ENCODE assay signal across 34 cellular contexts in genomic region chr3:79685108-79685507, GRCh38.
"Had no signal": no experiment of that assay in that cellular context is flagged by ENCODE, and none has a peak within 500 bp of the region (broad histone marks: within the 10 kb centered on the region; RNA-seq: fewer than 3 reads in every experiment).

No MANE protein-coding gene starts in this region.

- DNase-seq: Karpas-422, Kasumi-1, MG63, MM.1S, MV-4-11, NCI-H1048, NCI-H1092, NCI-H1092 treated with DMSO at 0.1 percent for 48 hours, NCI-H1105, NCI-H1105 treated with DMSO at 0.1 percent for 48 hours, NCI-H1417, NCI-H1417 treated with DMSO at 0.1 percent for 48 hours, NCI-H1436, NCI-H1436 treated with DMSO at 0.1 percent for 48 hours, NCI-H146, NCI-H1694, NCI-H1694 treated with DMSO at 0.1 percent for 48 hours, NCI-H187, NCI-H187 treated with DMSO at 0.1 percent for 48 hours, NCI-H1930, NCI-H2029, NCI-H2029 treated with DMSO at 0.1 percent for 48 hours, NCI-H2081, NCI-H2081 treated with DMSO at 0.1 percent for 48 hours, NCI-H2107, NCI-H2171, NCI-H2171 treated with DMSO at 0.1 percent for 48 hours, NCI-H2227 treated with DMSO at 0.1 percent for 48 hours, NCI-H226, NCI-H345, NCI-H446, NCI-H446 treated with DMSO at 0.1 percent for 48 hours, NCI-H510A, NCI-H510A treated with DMSO at 0.1 percent for 48 hours had no signal

- H3K9me3 ChIP-seq: MG63 had no signal

- H3K36me3 ChIP-seq: MG63 had no signal

- H3K27me3 ChIP-seq: MG63 had no signal

- H3K4me3 ChIP-seq: MG63 had no signal
